Comparison of ENCODE assay signal across 19 cellular contexts in genomic region chr12:25082628-25083027, GRCh38.
DNase-seq lines count a peak whose midpoint lies in the region; ATAC-seq and TF ChIP-seq lines count a peak whose summit lies in the region.
"Had no signal": no experiment of that assay in that cellular context is flagged by ENCODE, and none has a peak within 500 bp of the region (broad histone marks: within the 10 kb centered on the region; RNA-seq: fewer than 3 reads in every experiment).

No MANE protein-coding gene starts in this region.

- no peaks in the 10 kb centered on the region for H3K9me2 ChIP-seq in Loucy (replicated peaks; ENCODE audit: low read depth, low read length)

- H3K27ac ChIP-seq in BLaER1 (no peak overlapping the region; the same call in 1 of the 2 replicates), subcutaneous abdominal adipose tissue (ENCODE audit: low read depth, low read length) (peak overlapping the region; percentile 11)
- H3K27ac ChIP-seq: 22Rv1 had no signal

- H3K9ac ChIP-seq in BLaER1 (no peak overlapping the region), Loucy (ENCODE audit: low read depth, low read length, poor library complexity, severe bottlenecking) (peak overlapping the region; percentile 63), subcutaneous abdominal adipose tissue (ENCODE audit: low read length in 5 of 5) (no peak overlapping the region)

- H3K4me1 ChIP-seq in BLaER1 = peaks cover 94% of the 10 kb centered on the region
- H3K4me1 ChIP-seq in Loucy (ENCODE audit: insufficient read depth, low read length, poor library complexity, severe bottlenecking) = peaks cover 54% of the 10 kb centered on the region
- peaks cover 0 to 11% (median 0%) of the 10 kb centered on the region in 5 donors for H3K4me1 ChIP-seq in subcutaneous abdominal adipose tissue (ENCODE audit: control insufficient read depth in 5 of 5, insufficient read depth in 5 of 5, low read length in 5 of 5)
- H3K4me1 ChIP-seq: Caco-2 had no signal

- H4K20me1 ChIP-seq in BLaER1 (peaks cover 100% of the 10 kb centered on the region), Loucy (ENCODE audit: insufficient read depth, low read length, poor library complexity, severe bottlenecking) (no peaks in the 10 kb centered on the region)

- ATAC-seq in left lobe of liver = peak; percentile 59
- ATAC-seq in HG02610 (IDR thresholded peaks at IDR 0.05; ENCODE audit: unreplicated experiment) = no peak
- ATAC-seq: CD8-positive, alpha-beta T cell; GM12878; GM23338; HCT116 had no signal

- H2AFZ ChIP-seq in Loucy (ENCODE audit: low read length) = no peak overlapping the region
- H2AFZ ChIP-seq: GM23338 had no signal

- H3K9me3 ChIP-seq in BLaER1 = no peaks in the 10 kb centered on the region
- no peaks in the 10 kb centered on the region for H3K9me3 ChIP-seq in Loucy (ENCODE audit: insufficient read depth, low read depth, low read length)
- no peaks in the 10 kb centered on the region for H3K9me3 ChIP-seq in subcutaneous abdominal adipose tissue (ENCODE audit: control insufficient read depth in 5 of 5, low read length in 5 of 5)
- H3K9me3 ChIP-seq: Caco-2 had no signal

- peaks cover 10% of the 10 kb centered on the region for H3K79me2 ChIP-seq in Loucy (ENCODE audit: insufficient read depth, low read length)

- H3K36me3 ChIP-seq in BLaER1 (peaks cover 100% of the 10 kb centered on the region), Loucy (ENCODE audit: insufficient read depth, low read length) (peaks cover 77% of the 10 kb centered on the region), subcutaneous abdominal adipose tissue (ENCODE audit: control insufficient read depth in 5 of 5, insufficient read depth in 5 of 5, low read length in 5 of 5) (peaks cover 2 to 14% (median 4%) of the 10 kb centered on the region in 5 donors)

- no peak for DNase-seq in left lobe of liver (ENCODE audit: low spot score)
- DNase-seq in DMS79 treated with DMSO at 0.1 percent for 48 hours (lab: John Stamatoyannopoulos, UW) = no peak
- DNase-seq in stimulated activated CD4-positive, alpha-beta T cell treated with anti-CD3 and anti-CD28 coated beads, Interleukin-1b, Interleukin-23, amount 100 ng/mL, for 48 hours = no peak
- DNase-seq: C1 segment of cervical spinal cord; Caco-2; CD4-positive, CD25-positive, alpha-beta regulatory T cell; CD8-positive, alpha-beta T cell; DMS153; EL; GDM1; H9 had no signal

- H3K27me3 ChIP-seq in BLaER1 (no peaks in the 10 kb centered on the region), Loucy (ENCODE audit: insufficient read depth, low read length, poor library complexity, severe bottlenecking) (no peaks in the 10 kb centered on the region), subcutaneous abdominal adipose tissue (ENCODE audit: control insufficient read depth in 5 of 5, insufficient read depth in 4 of 5, low read length in 5 of 5) (no peaks in the 10 kb centered on the region)

- peak overlapping the region; percentile 8; the same call in 1 of the 2 replicates for H3K4me2 ChIP-seq in BLaER1
- H3K4me2 ChIP-seq in Loucy (ENCODE audit: low read depth, low read length, poor library complexity, severe bottlenecking) = peak overlapping the region; percentile 49
- H3K4me2 ChIP-seq: GM23338 had no signal

- TF ChIP-seq CTCF in Loucy (conservative IDR thresholded peaks at IDR 0.05; ENCODE audit: low read length) = no peak

- H3K4me3 ChIP-seq in BLaER1 = no peak overlapping the region
- peak overlapping the region; percentile 4 for H3K4me3 ChIP-seq in Loucy (ENCODE audit: low read length, poor library complexity, severe bottlenecking)
- H3K4me3 ChIP-seq in subcutaneous abdominal adipose tissue (ENCODE audit: low read depth in 1 of 5, low read length in 5 of 5) = no peak overlapping the region
- H3K4me3 ChIP-seq: GM12878, GM23338 had no signal

- H3F3A ChIP-seq in Loucy (ENCODE audit: low read depth) = no peaks in the 10 kb centered on the region
